Comparison of ENCODE assay signal across 1 cellular context in genomic region chr17:5770556-5771270, GRCh38.
TF ChIP-seq lines count a peak whose summit lies in the region.

No MANE protein-coding gene starts in this region.

TF ChIP-seq in WTC11, 78 proteins besides CTCF, POLR2A, EP300 and RAD21:
- TF ChIP-seq AFF4 (CRISPR knock-in tag; IDR thresholded peaks at IDR 0.05; ENCODE audit: borderline replicate concordance), result no peak
- TF ChIP-seq ZNF121 (CRISPR knock-in tag; IDR thresholded peaks at IDR 0.05), result no peak
- no peak for TF ChIP-seq SMAD3 (CRISPR knock-in tag; IDR thresholded peaks at IDR 0.05; ENCODE audit: borderline replicate concordance)
- TF ChIP-seq NFE2L1 (CRISPR knock-in tag; IDR thresholded peaks at IDR 0.05), result no peak
- TF ChIP-seq CREB1 (CRISPR knock-in tag; IDR thresholded peaks at IDR 0.05), result no peak
- TF ChIP-seq ZSCAN18 (CRISPR knock-in tag; IDR thresholded peaks at IDR 0.05), result no peak
- no peak for TF ChIP-seq TCF7 (CRISPR knock-in tag; IDR thresholded peaks at IDR 0.05; ENCODE audit: low read depth)
- TF ChIP-seq ELF4 (CRISPR knock-in tag; IDR thresholded peaks at IDR 0.05; ENCODE audit: low read depth), result no peak
- TF ChIP-seq ZNF396 (CRISPR knock-in tag; IDR thresholded peaks at IDR 0.05; ENCODE audit: borderline replicate concordance), result no peak
- TF ChIP-seq FOXP1 (CRISPR knock-in tag; IDR thresholded peaks at IDR 0.05; ENCODE audit: borderline replicate concordance), result no peak
- TF ChIP-seq ZNF232 (CRISPR knock-in tag; IDR thresholded peaks at IDR 0.05), result no peak
- no peak for TF ChIP-seq MXD4 (CRISPR knock-in tag; IDR thresholded peaks at IDR 0.05; ENCODE audit: borderline replicate concordance)
- no peak for TF ChIP-seq USF1 (CRISPR knock-in tag; IDR thresholded peaks at IDR 0.05)
- TF ChIP-seq OVOL2 (CRISPR knock-in tag; IDR thresholded peaks at IDR 0.05; ENCODE audit: borderline replicate concordance), result no peak
- TF ChIP-seq MAX (CRISPR knock-in tag; IDR thresholded peaks at IDR 0.05), result no peak
- no peak for TF ChIP-seq HMGXB4 (CRISPR knock-in tag; IDR thresholded peaks at IDR 0.05)
- TF ChIP-seq FOXP4 (CRISPR knock-in tag; IDR thresholded peaks at IDR 0.05), result no peak
